Comparison of ENCODE assay signal across 15 cellular contexts in the genomic region with DNA sequence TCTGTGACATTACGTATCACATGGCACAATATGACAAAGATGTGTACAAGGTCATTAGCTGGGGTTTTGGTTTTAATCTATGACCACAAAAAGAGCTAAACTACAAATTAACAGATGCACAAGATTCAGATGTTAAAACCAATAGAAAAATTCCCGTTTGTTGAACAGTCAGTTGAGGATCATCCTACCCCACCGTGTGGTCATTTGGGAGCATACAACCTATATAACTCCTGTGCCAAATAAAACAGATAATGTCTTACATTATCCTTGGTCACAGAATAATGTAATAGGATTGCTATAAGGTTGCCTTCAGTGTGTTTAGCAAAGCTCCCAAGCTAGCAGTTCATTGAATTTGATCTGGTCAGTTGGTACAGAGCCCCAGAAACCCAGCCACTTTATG. TPM values are rescaled to one million over a fixed set of nuclear protein-coding genes. Genes with fewer than 3 reads are reported as not detected.
A peak's percentile ranks its signal among the peaks of the same experiment; 100 is the strongest.
DNase-seq lines count a peak whose midpoint lies in the region; ATAC-seq and TF ChIP-seq lines count a peak whose summit lies in the region.
"Had no signal": no experiment of that assay in that cellular context is flagged by ENCODE, and none has a peak within 500 bp of the region (broad histone marks: within the 10 kb centered on the region; RNA-seq: fewer than 3 reads in every experiment).

No MANE protein-coding gene starts in this region.

- TF ChIP-seq CTCF in GM12872 (IDR thresholded peaks at IDR 0.05; ENCODE audit: insufficient read depth, low read depth, low read length) (0 out of 3 replicates have a peak, but pooled peaks have one; percentile 11), foreskin keratinocyte (conservative IDR thresholded peaks at IDR 0.05) (peak; percentile 33), ascending aorta (IDR thresholded peaks at IDR 0.05) (no peak)

- no peaks in the 10 kb centered on the region for H3K27me3 ChIP-seq in foreskin keratinocyte
- H3K27me3 ChIP-seq in ascending aorta, result no peaks in the 10 kb centered on the region

- intact Hi-C loops in ascending aorta (cut with DNase I), result no loop called here

- in situ Hi-C loops in SK-MEL-5 (cut with HindIII; ENCODE audit: low pct_unique_long_range_greater_than_20kb, low sequenced_read_pairs), result no loop called here

- H3K27ac ChIP-seq in foreskin keratinocyte (no peak overlapping the region), ascending aorta (no peak overlapping the region)

- ATAC-seq in foreskin keratinocyte, result peak; percentile 37
- no peak for ATAC-seq in HG03378 (IDR thresholded peaks at IDR 0.05; ENCODE audit: unreplicated experiment)
- no peak for ATAC-seq in HG03520 (IDR thresholded peaks at IDR 0.05; ENCODE audit: unreplicated experiment)
- ATAC-seq: activated CD4-positive, CD25-positive, alpha-beta regulatory T cell treated with anti-CD3 and anti-CD28 coated beads, Interleukin-2, amount 50 U/mL, for 24 hours; stimulated activated naive B cell treated with anti-CD40 and anti-IgM and Interleukin-4, amounts not matched to agents 10 μg/mL and 1 μg/mL and 100 μg/mL, for 72 hours had no signal

- H3K36me3 ChIP-seq in ascending aorta, result no peaks in the 10 kb centered on the region

- DNase-seq in HuH-7.5 (ENCODE audit: low spot score) (peak; percentile 22), SK-MEL-5 (ENCODE audit: low read depth, low spot score) (peak; percentile 50), foreskin keratinocyte (no peak), ascending aorta (ENCODE audit: low spot score in 2 of 2) (no peak)
- no peak for DNase-seq in stimulated activated CD4-positive, alpha-beta T cell treated with anti-CD3 and anti-CD28 coated beads, Interleukin-4, amount 100 ng/mL, for 4 hours
- DNase-seq: activated CD8-positive, alpha-beta memory T cell treated with anti-CD3 and anti-CD28 coated beads, Interleukin-2, amount 50 U/mL, for 48 hours; glutamatergic neuron; islet precursor cell; NCI-H2081; nucleus accumbens; stimulated activated naive B cell treated with anti-CD40 and anti-IgM and Interleukin-4, amounts not matched to agents 10 μg/mL and 1 μg/mL and 100 μg/mL, for 72 hours had no signal

- no peak overlapping the region for H3K4me3 ChIP-seq in ascending aorta

- H3K4me1 ChIP-seq in foreskin keratinocyte (no peaks in the 10 kb centered on the region), ascending aorta (no peaks in the 10 kb centered on the region)

- H3K9me3 ChIP-seq in ascending aorta, result no peaks in the 10 kb centered on the region

RNA-seq across cellular contexts. Expression of a gene that starts 28.2 kb away (rescaled TPM):
- 143 and 151 TPM in 2 replicates for total RNA-seq in SK-MEL-5 (2014; rRNA removed; shearing (Covaris generic))
- polyA plus RNA-seq in SK-MEL-5 (2015; cell fraction: cytosol; rRNA removed), result 424 and 504 TPM in 2 replicates
- polyA plus RNA-seq in SK-MEL-5 (2015; cell fraction: nucleus; rRNA removed), result 1,409 and 1,510 TPM in 2 replicates
- 69.1 and 138 TPM in 2 replicates for total RNA-seq in foreskin keratinocyte
- 65.8 and 127 TPM in 2 replicates for polyA plus RNA-seq in foreskin keratinocyte
- total RNA-seq in ascending aorta, result 41.7 TPM

Comparison
In these comparisons a context has a peak if more than half of its experiments do, and no peak if none do; other contexts are left out.
1. CTCF ChIP-seq: peak in GM12872 (single experiment) and foreskin keratinocyte (single experiment); none in ascending aorta (0 of 3).
2. DNase-seq: peak in HuH-7.5 (single experiment) and SK-MEL-5 (single experiment); none in foreskin keratinocyte (0 of 2), ascending aorta (0 of 2) and stimulated activated CD4-positive, alpha-beta T cell treated with anti-CD3 and anti-CD28 coated beads, Interleukin-4, amount 100 ng/mL, for 4 hours (0 of 2).